Comparison of ENCODE assay signal across 8 cellular contexts in genomic region chr2:128321784-128322650, GRCh38. TPM values are rescaled to one million over a fixed set of nuclear protein-coding genes. Genes with fewer than 3 reads are reported as not detected.
DNase-seq lines count a peak whose midpoint lies in the region; ATAC-seq, FAIRE-seq and TF ChIP-seq lines count a peak whose summit lies in the region.

No MANE protein-coding gene starts in this region.

- H3K36me3 Mint-ChIP-seq in activated naive CD8-positive, alpha-beta T cell treated with anti-CD3 and anti-CD28 coated beads for 36 hours: no peaks in the 10 kb centered on the region

- WGBS in heart left ventricle, 4 donors: 3 to 8% (median 5%) methylated on average over 42 to 89 of the region's 89 CpGs
- WGBS in upper lobe of left lung, 2 donors: 2 to 7% methylated on average over 40 to 45 of the region's 89 CpGs

- peak overlapping the region; percentile 18 to 79 (median 72) for H3K27ac ChIP-seq in heart left ventricle
- H3K27ac ChIP-seq in upper lobe of left lung: peak overlapping the region; percentile 75 to 92 (median 82)

- intact Hi-C loops in heart left ventricle (cut with DNase I): loop anchor here (2.0 to 10.0 kb wide), 15 partner anchors 90 to 1533 kb away; no protein-coding TSS in a partner anchor
- intact Hi-C loops in posterior vena cava (cut with DNase I): loop anchor here (5.0 to 10.0 kb wide), 3 partner anchors 413 to 1523 kb away; no protein-coding TSS in a partner anchor

- peak; percentile 73 for FAIRE-seq in H54 (lab: Jason Lieb, UNC)

- DNase-seq in H54 (ENCODE audit: insufficient read length, low spot score): peak; percentile 96
- DNase-seq in SKM-1 (lab: John Stamatoyannopoulos, UW; ENCODE audit: unreplicated experiment): peak; percentile 58
- DNase-seq in activated naive CD8-positive, alpha-beta T cell treated with anti-CD3 and anti-CD28 coated beads for 36 hours: peak; percentile 83
- peak; percentile 84 to 94 (median 88) for DNase-seq in heart left ventricle
- peak; percentile 96 for DNase-seq in posterior vena cava (ENCODE audit: low spot score)
- peak; percentile 89 to 97 for DNase-seq in upper lobe of left lung

- TF ChIP-seq CTCF in LNCAP (IDR thresholded peaks at IDR 0.05): peak; percentile 87
- TF ChIP-seq CTCF in heart left ventricle (IDR thresholded peaks at IDR 0.05): peak; percentile 92 to 100 (median 99)
- peak; percentile 93 to 99 (median 96) for TF ChIP-seq CTCF in upper lobe of left lung (IDR thresholded peaks at IDR 0.05)

- H3K36me3 ChIP-seq in heart left ventricle: no peaks in the 10 kb centered on the region
- no peaks in the 10 kb centered on the region for H3K36me3 ChIP-seq in upper lobe of left lung

- no peaks in the 10 kb centered on the region for H3K9me3 Mint-ChIP-seq in activated naive CD8-positive, alpha-beta T cell treated with anti-CD3 and anti-CD28 coated beads for 36 hours

- H3K27me3 Mint-ChIP-seq in activated naive CD8-positive, alpha-beta T cell treated with anti-CD3 and anti-CD28 coated beads for 36 hours: peaks cover 4% of the 10 kb centered on the region

- peaks cover 5% of the 10 kb centered on the region for H3K4me1 Mint-ChIP-seq in activated naive CD8-positive, alpha-beta T cell treated with anti-CD3 and anti-CD28 coated beads for 36 hours

- peak overlapping the region; percentile 68; the same call in 1 of the 2 replicates for H3K4me3 ChIP-seq in GM08714 (ENCODE audit: low read length)
- H3K4me3 ChIP-seq in heart left ventricle: peak overlapping the region; percentile 31 to 76 (median 57)
- H3K4me3 ChIP-seq in upper lobe of left lung: peak overlapping the region in 3 of 4 donors; percentile 60 to 72 (median 62)

- H3K27ac Mint-ChIP-seq in activated naive CD8-positive, alpha-beta T cell treated with anti-CD3 and anti-CD28 coated beads for 36 hours: no peak overlapping the region

- no peak for TF ChIP-seq EP300 in upper lobe of left lung (IDR thresholded peaks at IDR 0.05)

- H3K27me3 ChIP-seq in heart left ventricle: no peaks in the 10 kb centered on the region
- H3K27me3 ChIP-seq in upper lobe of left lung: no peaks in the 10 kb centered on the region

- peak overlapping the region; percentile 40 for H3K4me3 Mint-ChIP-seq in activated naive CD8-positive, alpha-beta T cell treated with anti-CD3 and anti-CD28 coated beads for 36 hours

- ATAC-seq in heart left ventricle (peak; percentile 8 to 72 (median 70)), upper lobe of left lung (ENCODE audit: low FRiP score in 2 of 2) (peak; percentile 85 to 89)

- no peaks in the 10 kb centered on the region for H3K9me3 ChIP-seq in heart left ventricle
- no peaks in the 10 kb centered on the region for H3K9me3 ChIP-seq in upper lobe of left lung

- TF ChIP-seq POLR2A in H54 (IDR thresholded peaks at IDR 0.05; ENCODE audit: low read depth, low read length) (0 out of 2 replicates have a peak, but pooled peaks have one; percentile 36), heart left ventricle (IDR thresholded peaks at IDR 0.05) (peak in 1 of 2 donors; percentile 64), upper lobe of left lung (IDR thresholded peaks at IDR 0.05) (peak in 3 of 4 donors; percentile 42 to 47 (median 46))

- H3K4me1 ChIP-seq in heart left ventricle: peaks cover 3 to 43% (median 19%) of the 10 kb centered on the region in 12 donors
- H3K4me1 ChIP-seq in upper lobe of left lung: peaks cover 17 to 34% (median 24%) of the 10 kb centered on the region in 4 donors

RNA-seq across cellular contexts. Expression of gene HS6ST1, which starts 3.3 kb away (rescaled TPM):
- total RNA-seq in activated naive CD8-positive, alpha-beta T cell treated with anti-CD3 and anti-CD28 coated beads for 36 hours: 10 to 100 TPM; 16.1 to 17.4 TPM
- total RNA-seq in heart left ventricle (10 to 100 TPM; 18.1 to 87.3 (median 24.9) TPM), posterior vena cava (10 to 100 TPM; 16.9 to 22.4 TPM), upper lobe of left lung (10 to 100 TPM; 24.0 to 96.8 (median 37.0) TPM)
- 10 to 100 TPM; 15.6 to 26.5 TPM for polyA plus RNA-seq in heart left ventricle

Comparison
In these comparisons a context has a peak if more than half of its experiments do, and no peak if none do; other contexts are left out.
1. Peak in every context shown above with its lines: DNase-seq, ATAC-seq, H3K4me3 ChIP-seq and H3K27ac ChIP-seq.